In the genomic region with DNA sequence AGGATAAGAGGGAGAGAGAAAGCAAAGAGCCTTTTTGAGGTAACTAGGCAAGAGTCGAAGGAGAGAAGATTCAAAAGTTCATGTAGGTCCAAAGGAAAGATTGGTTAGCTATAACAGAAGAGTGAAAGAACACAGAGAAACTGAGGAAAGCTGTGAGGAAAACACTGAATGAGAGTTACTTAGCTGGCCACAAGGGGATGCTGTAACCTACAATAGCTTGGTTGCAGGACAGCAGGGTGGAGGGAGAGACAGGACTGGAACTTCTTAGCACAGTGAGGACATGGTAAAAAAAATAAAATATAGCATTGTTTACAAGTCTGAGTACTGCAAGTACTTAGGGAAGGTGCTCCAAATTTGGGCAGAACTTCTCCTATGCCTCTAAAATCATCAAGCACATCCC, we compare ENCODE assay signal across 9 cellular contexts. TPM values are rescaled to one million over a fixed set of nuclear protein-coding genes. Genes with fewer than 3 reads are reported as not detected.
DNase-seq lines count a peak whose midpoint lies in the region; ATAC-seq, FAIRE-seq and TF ChIP-seq lines count a peak whose summit lies in the region.
"Had no signal": no experiment of that assay in that cellular context is flagged by ENCODE, and none has a peak within 500 bp of the region (broad histone marks: within the 10 kb centered on the region; RNA-seq: fewer than 3 reads in every experiment).

No MANE protein-coding gene starts in this region.

- peaks cover 32% of the 10 kb centered on the region for H3K9me3 Mint-ChIP-seq in nephron progenitor cell

- no peak overlapping the region for H3K27ac ChIP-seq in colonic mucosa

- no peaks in the 10 kb centered on the region for H3K9me3 ChIP-seq in colonic mucosa

- no peak overlapping the region for H3K9ac ChIP-seq in colonic mucosa (ENCODE audit: low read depth in 2 of 2, low read length in 2 of 2)

- H3K27me3 Mint-ChIP-seq in nephron progenitor cell (ENCODE audit: low read depth, poor library complexity): peaks cover 5% of the 10 kb centered on the region

- H3K27ac Mint-ChIP-seq in nephron progenitor cell: no peak overlapping the region

- H3K27me3 ChIP-seq in colonic mucosa: no peaks in the 10 kb centered on the region

- peaks cover 36% of the 10 kb centered on the region for H3K4me1 Mint-ChIP-seq in nephron progenitor cell

- no peaks in the 10 kb centered on the region for H3K4me1 ChIP-seq in colonic mucosa

- H3K36me3 Mint-ChIP-seq in nephron progenitor cell (ENCODE audit: low read depth): no peaks in the 10 kb centered on the region

- H3K4me3 ChIP-seq in colonic mucosa: no peak overlapping the region

- intact Hi-C loops in colonic mucosa (cut with DNase I): no loop called here

- no peak for ATAC-seq in stimulated activated naive CD8-positive, alpha-beta T cell treated with anti-CD3 and anti-CD28 coated beads, Interleukin-15, Interleukin-2, amounts not matched to agents 100 U/mL and 50 U/mL, for 24 hours

- FAIRE-seq in D721Med (lab: Jason Lieb, UNC) (no peak), HTR-8/SVneo (lab: Jason Lieb, UNC) (no peak)

- DNase-seq in D721Med (ENCODE audit: insufficient read length, low spot score) (no peak), colonic mucosa (no peak), nephron progenitor cell (no peak), NCI-H446 treated with DMSO at 0.1 percent for 48 hours (lab: John Stamatoyannopoulos, UW) (no peak), occipital lobe (lab: John Stamatoyannopoulos, UW) (no peak), HTR-8/SVneo (ENCODE audit: insufficient read length, low spot score) (no peak)
- no peak for DNase-seq in stimulated activated naive CD8-positive, alpha-beta T cell treated with anti-CD3 and anti-CD28 coated beads, Interleukin-15, Interleukin-2, amounts not matched to agents 100 U/mL and 50 U/mL, for 24 hours

- H3K4me3 Mint-ChIP-seq in nephron progenitor cell: no peak overlapping the region

- TF ChIP-seq CTCF in D721Med (IDR thresholded peaks at IDR 0.05; ENCODE audit: insufficient read depth, missing control alignments) (peak; percentile 27), LNCAP (IDR thresholded peaks at IDR 0.05) (peak; percentile 60), colonic mucosa (IDR thresholded peaks at IDR 0.05) (peak; percentile 43), nephron progenitor cell (IDR thresholded peaks at IDR 0.05) (peak; percentile 73)

- H3K36me3 ChIP-seq in colonic mucosa: no peaks in the 10 kb centered on the region

RNA-seq across cellular contexts. Expression of a gene that starts 48.3 kb away (rescaled TPM):
- total RNA-seq in colonic mucosa (1 to 10 TPM; 1.7 to 4.8 TPM), occipital lobe (3.1 TPM)
- total RNA-seq: HT-29 had no signal
